In genomic region chr13:48715977-48716376, GRCh38 we compare ENCODE assay signal across 15 cellular contexts.
"Had no signal": no experiment of that assay in that cellular context is flagged by ENCODE, and none has a peak within 500 bp of the region (broad histone marks: within the 10 kb centered on the region; RNA-seq: fewer than 3 reads in every experiment).

No MANE protein-coding gene starts in this region.

- H3K4me3 ChIP-seq: ascending aorta, left lung, sigmoid colon, testis had no signal

- FAIRE-seq: bronchial epithelial cell had no signal

- H3K27ac ChIP-seq: ascending aorta, left lung, sigmoid colon, testis had no signal

- H3K9me3 ChIP-seq: testis had no signal

- H3K36me3 ChIP-seq: ascending aorta, left lung, sigmoid colon had no signal

- DNase-seq: activated CD4-positive, alpha-beta T cell treated with anti-CD3 and anti-CD28 coated beads, Interleukin-2, amount 50 U/mL, for 48 hours; activated gamma-delta T cell; effector CD8-positive, alpha-beta T cell; foreskin fibroblast; head of caudate nucleus; left lung; midbrain; occipital lobe; posterior cingulate gyrus; sigmoid colon; stimulated activated CD4-positive, alpha-beta T cell treated with anti-CD3 and anti-CD28 coated beads, Interleukin-4, amount 100 ng/mL, for 4 hours; testis had no signal

- H3K27me3 ChIP-seq: ascending aorta, left lung, sigmoid colon, testis had no signal

- H3K4me1 ChIP-seq: ascending aorta, left lung, sigmoid colon, testis had no signal

- ATAC-seq: left lung; stimulated activated memory B cell treated with anti-CD40 and anti-IgM and Interleukin-4, amounts not matched to agents 10 μg/mL and 1 μg/mL and 100 μg/mL, for 72 hours had no signal
